20 cellular contexts compared by ENCODE assay signal in genomic region chr15:95346856-95347255, GRCh38.
DNase-seq lines count a peak whose midpoint lies in the region; TF ChIP-seq lines count a peak whose summit lies in the region.
"Had no signal": no experiment of that assay in that cellular context is flagged by ENCODE, and none has a peak within 500 bp of the region (broad histone marks: within the 10 kb centered on the region; RNA-seq: fewer than 3 reads in every experiment).

No MANE protein-coding gene starts in this region.

- no peak overlapping the region for H3K4me3 ChIP-seq in adipocyte (ENCODE audit: low read length)
- H3K4me3 ChIP-seq in astrocyte of the cerebellum (ENCODE audit: low read depth, low read length): no peak overlapping the region
- H3K4me3 ChIP-seq in MM.1S (ENCODE audit: low read length): no peak overlapping the region
- H3K4me3 ChIP-seq: A549; BLaER1 treated with 17β-estradiol and CSF1 and Interleukin-3, amounts not matched to agents 10 nM and 100 nM had no signal

- no peaks in the 10 kb centered on the region for H3K9me3 Mint-ChIP-seq in chondrocyte (ENCODE audit: low read depth)
- H3K9me3 Mint-ChIP-seq: CD4-positive, alpha-beta T cell; CD8-positive, alpha-beta T cell had no signal

- H3K4me3 Mint-ChIP-seq in chondrocyte (ENCODE audit: unreplicated experiment): no peak overlapping the region
- H3K4me3 Mint-ChIP-seq: B cell; CD4-positive, alpha-beta T cell; CD8-positive, alpha-beta T cell had no signal

- H3K79me2 ChIP-seq in MM.1S (ENCODE audit: low read length): no peaks in the 10 kb centered on the region

- DNase-seq in EH (ENCODE audit: low read depth) (peak; percentile 46), adipocyte (ENCODE audit: low read depth) (peak; percentile 48), astrocyte of the cerebellum (ENCODE audit: low read depth) (peak; percentile 16), chondrocyte (ENCODE audit: low spot score) (no peak), MM.1S (no peak), hepatic stellate cell (ENCODE audit: low spot score) (no peak), KG1 (lab: John Stamatoyannopoulos, UW) (no peak), NCI-H1048 (lab: John Stamatoyannopoulos, UW) (no peak)
- DNase-seq: AML-193; Caco-2; Calu3; CD4-positive, alpha-beta T cell; CD8-positive, alpha-beta T cell; DND-41; GF-D8 had no signal

- H3K9ac ChIP-seq in adipocyte (ENCODE audit: low read length) (no peak overlapping the region), MM.1S (ENCODE audit: low read length) (no peak overlapping the region)
- H3K9ac ChIP-seq: BLaER1 treated with 17β-estradiol and CSF1 and Interleukin-3, amounts not matched to agents 10 nM and 100 nM had no signal

- H3K36me3 ChIP-seq in adipocyte (ENCODE audit: control insufficient read depth, insufficient read depth, low read length, severe bottlenecking) (no peaks in the 10 kb centered on the region), MM.1S (replicated peaks; ENCODE audit: insufficient read depth, low read length) (no peaks in the 10 kb centered on the region)
- H3K36me3 ChIP-seq: BLaER1 treated with 17β-estradiol and CSF1 and Interleukin-3, amounts not matched to agents 10 nM and 100 nM had no signal

- no peaks in the 10 kb centered on the region for H3K9me2 ChIP-seq in MM.1S (replicated peaks; ENCODE audit: insufficient read depth, low read length)

- H3K9me3 ChIP-seq in adipocyte (ENCODE audit: control insufficient read depth, low read length) (no peaks in the 10 kb centered on the region), MM.1S (replicated peaks; ENCODE audit: insufficient read depth, low read length) (no peaks in the 10 kb centered on the region)
- H3K9me3 ChIP-seq: A549; BLaER1 treated with 17β-estradiol and CSF1 and Interleukin-3, amounts not matched to agents 10 nM and 100 nM; Caco-2 had no signal

- no peak overlapping the region for H2AFZ ChIP-seq in MM.1S (ENCODE audit: low read length)

- H3K4me1 Mint-ChIP-seq in chondrocyte (ENCODE audit: low read depth): peaks cover 21% of the 10 kb centered on the region
- H3K4me1 Mint-ChIP-seq: B cell had no signal

- no peak overlapping the region for H3K4me2 ChIP-seq in MM.1S (ENCODE audit: low read depth, low read length)
- H3K4me2 ChIP-seq: A549; BLaER1 treated with 17β-estradiol and CSF1 and Interleukin-3, amounts not matched to agents 10 nM and 100 nM had no signal

- H3K27me3 Mint-ChIP-seq in chondrocyte (ENCODE audit: low read depth): no peaks in the 10 kb centered on the region
- H3K27me3 Mint-ChIP-seq: B cell had no signal

- H3K27me3 ChIP-seq in adipocyte (replicated peaks; ENCODE audit: control insufficient read depth, insufficient read depth, low read length) (no peaks in the 10 kb centered on the region), MM.1S (replicated peaks; ENCODE audit: insufficient read depth, low read length) (no peaks in the 10 kb centered on the region)
- H3K27me3 ChIP-seq: BLaER1 treated with 17β-estradiol and CSF1 and Interleukin-3, amounts not matched to agents 10 nM and 100 nM had no signal

- TF ChIP-seq CTCF in astrocyte of the cerebellum (IDR thresholded peaks at IDR 0.05; ENCODE audit: low read depth, low read length, missing control alignments): no peak
- TF ChIP-seq CTCF in chondrocyte (IDR thresholded peaks at IDR 0.05): no peak
- no peak for TF ChIP-seq CTCF in MM.1S (IDR thresholded peaks at IDR 0.05; ENCODE audit: low read length)

- H3K4me1 ChIP-seq in adipocyte (ENCODE audit: control insufficient read depth, insufficient read depth, low read length): peaks cover 9% of the 10 kb centered on the region
- H3K4me1 ChIP-seq in MM.1S (ENCODE audit: low read length): peaks cover 9% of the 10 kb centered on the region
- H3K4me1 ChIP-seq: A549; BLaER1 treated with 17β-estradiol and CSF1 and Interleukin-3, amounts not matched to agents 10 nM and 100 nM; Caco-2 had no signal

- in situ Hi-C loops in astrocyte of the cerebellum (cut with HindIII; ENCODE audit: low sequenced_read_pairs): no loop called here

- H3F3A ChIP-seq in MM.1S (ENCODE audit: insufficient read depth, low read length): no peaks in the 10 kb centered on the region

- no peaks in the 10 kb centered on the region for H4K20me1 ChIP-seq in MM.1S (ENCODE audit: insufficient read depth, low read length)
- H4K20me1 ChIP-seq: BLaER1 treated with 17β-estradiol and CSF1 and Interleukin-3, amounts not matched to agents 10 nM and 100 nM had no signal

- no peak overlapping the region for H3K27ac ChIP-seq in MM.1S (ENCODE audit: low read length)
- H3K27ac ChIP-seq: 22Rv1; A549; BLaER1 treated with 17β-estradiol and CSF1 and Interleukin-3, amounts not matched to agents 10 nM and 100 nM; C4-2B had no signal

- H3K36me3 Mint-ChIP-seq in chondrocyte (ENCODE audit: low read depth): no peaks in the 10 kb centered on the region
- H3K36me3 Mint-ChIP-seq: CD8-positive, alpha-beta T cell had no signal

- peak overlapping the region; percentile 11 for H3K27ac Mint-ChIP-seq in chondrocyte (ENCODE audit: unreplicated experiment)
- H3K27ac Mint-ChIP-seq: B cell; CD4-positive, alpha-beta T cell; CD8-positive, alpha-beta T cell had no signal

Comparison
In these comparisons a context has a peak if more than half of its experiments do, and no peak if none do; other contexts are left out.
1. DNase-seq: peak in EH (single experiment), adipocyte (single experiment) and astrocyte of the cerebellum (single experiment); none in chondrocyte (single experiment), MM.1S (single experiment), hepatic stellate cell (single experiment), KG1 (single experiment) and NCI-H1048 (single experiment).